ENCODE assay signal across 1 cellular context in genomic region chr6:27871919-27872633, GRCh38.
A peak's percentile ranks its signal among the peaks of the same experiment; 100 is the strongest.
TF ChIP-seq lines count a peak whose summit lies in the region.

No MANE protein-coding gene starts in this region.

TF ChIP-seq in GM12878, 131 proteins besides CTCF, POLR2A, EP300 and RAD21 (continued from another document and continues in another):
- TF ChIP-seq, protein P1, sequence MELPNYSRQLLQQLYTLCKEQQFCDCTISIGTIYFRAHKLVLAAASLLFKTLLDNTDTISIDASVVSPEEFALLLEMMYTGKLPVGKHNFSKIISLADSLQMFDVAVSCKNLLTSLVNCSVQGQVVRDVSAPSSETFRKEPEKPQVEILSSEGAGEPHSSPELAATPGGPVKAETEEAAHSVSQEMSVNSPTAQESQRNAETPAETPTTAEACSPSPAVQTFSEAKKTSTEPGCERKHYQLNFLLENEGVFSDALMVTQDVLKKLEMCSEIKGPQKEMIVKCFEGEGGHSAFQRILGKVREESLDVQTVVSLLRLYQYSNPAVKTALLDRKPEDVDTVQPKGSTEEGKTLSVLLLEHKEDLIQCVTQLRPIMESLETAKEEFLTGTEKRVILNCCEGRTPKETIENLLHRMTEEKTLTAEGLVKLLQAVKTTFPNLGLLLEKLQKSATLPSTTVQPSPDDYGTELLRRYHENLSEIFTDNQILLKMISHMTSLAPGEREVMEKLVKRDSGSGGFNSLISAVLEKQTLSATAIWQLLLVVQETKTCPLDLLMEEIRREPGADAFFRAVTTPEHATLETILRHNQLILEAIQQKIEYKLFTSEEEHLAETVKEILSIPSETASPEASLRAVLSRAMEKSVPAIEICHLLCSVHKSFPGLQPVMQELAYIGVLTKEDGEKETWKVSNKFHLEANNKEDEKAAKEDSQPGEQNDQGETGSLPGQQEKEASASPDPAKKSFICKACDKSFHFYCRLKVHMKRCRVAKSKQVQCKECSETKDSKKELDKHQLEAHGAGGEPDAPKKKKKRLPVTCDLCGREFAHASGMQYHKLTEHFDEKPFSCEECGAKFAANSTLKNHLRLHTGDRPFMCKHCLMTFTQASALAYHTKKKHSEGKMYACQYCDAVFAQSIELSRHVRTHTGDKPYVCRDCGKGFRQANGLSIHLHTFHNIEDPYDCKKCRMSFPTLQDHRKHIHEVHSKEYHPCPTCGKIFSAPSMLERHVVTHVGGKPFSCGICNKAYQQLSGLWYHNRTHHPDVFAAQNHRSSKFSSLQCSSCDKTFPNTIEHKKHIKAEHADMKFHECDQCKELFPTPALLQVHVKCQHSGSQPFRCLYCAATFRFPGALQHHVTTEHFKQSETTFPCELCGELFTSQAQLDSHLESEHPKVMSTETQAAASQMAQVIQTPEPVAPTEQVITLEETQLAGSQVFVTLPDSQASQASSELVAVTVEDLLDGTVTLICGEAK (IDR thresholded peaks at IDR 0.05; ENCODE audit: borderline replicate concordance) = peak; percentile 29; the same call in 1 of the 2 replicates
- TF ChIP-seq RCOR1 (conservative IDR thresholded peaks at IDR 0.05; ENCODE audit: low read depth, low read length) (no peak), KDM1A (IDR thresholded peaks at IDR 0.05; ENCODE audit: borderline replicate concordance) (no peak), ZNF622 (IDR thresholded peaks at IDR 0.05) (no peak), IRF4 (IDR thresholded peaks at IDR 0.05; ENCODE audit: low read depth, low read length) (no peak; the same call in 1 of the 2 replicates), CBX5 (IDR thresholded peaks at IDR 0.05; ENCODE audit: low read depth) (peak; percentile 74; the same call in 1 of the 2 replicates), NBN (IDR thresholded peaks at IDR 0.05) (peak; percentile 40; the same call in 1 of the 2 replicates), NR2C1 (IDR thresholded peaks at IDR 0.05) (no peak), IKZF2 (IDR thresholded peaks at IDR 0.05) (no peak; a peak in 1 of 4 replicates), SIN3A (IDR thresholded peaks at IDR 0.05; ENCODE audit: low read depth, low read length) (peak; percentile 45; the same call in 1 of the 2 replicates), ZZZ3 (IDR thresholded peaks at IDR 0.05; ENCODE audit: control insufficient read depth, insufficient read length, low read depth) (no peak), ATF3 (IDR thresholded peaks at IDR 0.05; ENCODE audit: borderline replicate concordance, extremely low read depth, low read depth, low read length) (no peak), FOS (IDR thresholded peaks at IDR 0.05; ENCODE audit: borderline replicate concordance, extremely low read depth, insufficient read length) (peak; percentile 72), SREBF2 (IDR thresholded peaks at IDR 0.05; ENCODE audit: low read length) (no peak), SMC3 (IDR thresholded peaks at IDR 0.05; ENCODE audit: borderline replicate concordance, low read length) (no peak), GATAD2B (conservative IDR thresholded peaks at IDR 0.05; ENCODE audit: low read depth) (0 out of 2 replicates have a peak, but pooled peaks have one; percentile 38), MTA2 (IDR thresholded peaks at IDR 0.05; ENCODE audit: low read depth) (no peak), MYC (IDR thresholded peaks at IDR 0.05; ENCODE audit: insufficient read depth, insufficient read length, insufficient replicate concordance, low read length, severe bottlenecking) (no peak), RFX5 (IDR thresholded peaks at IDR 0.05; ENCODE audit: low read depth, low read length) (peak; percentile 87), SMAD5 (IDR thresholded peaks at IDR 0.05; ENCODE audit: low read depth) (peak; percentile 97), RELA (IDR thresholded peaks at IDR 0.05; ENCODE audit: borderline replicate concordance, partially characterized antibody) (no peak), ZNF207 (IDR thresholded peaks at IDR 0.05; ENCODE audit: borderline replicate concordance) (no peak), BACH1 (IDR thresholded peaks at IDR 0.05; ENCODE audit: borderline replicate concordance) (peak; percentile 65; the same call in 1 of the 2 replicates), TARDBP (IDR thresholded peaks at IDR 0.05; ENCODE audit: borderline replicate concordance) (no peak), POLR2AphosphoS2 (IDR thresholded peaks at IDR 0.05; ENCODE audit: low read depth, low read length) (peak; percentile 55; the same call in 1 of the 2 replicates), CBX3 (IDR thresholded peaks at IDR 0.05; ENCODE audit: borderline replicate concordance, low read depth) (no peak), SRF (IDR thresholded peaks at IDR 0.05; ENCODE audit: low read depth in 2 of 2, low read length in 2 of 2) (peak in 1 of 2 experiments; percentile 47; a peak in 1 of 4 replicates), PML (IDR thresholded peaks at IDR 0.05; ENCODE audit: low read length) (peak; percentile 98), MEF2B (IDR thresholded peaks at IDR 0.05; ENCODE audit: partially characterized antibody, poor library complexity, severe bottlenecking) (no peak), DPF2 (IDR thresholded peaks at IDR 0.05) (no peak), SUPT20H (IDR thresholded peaks at IDR 0.05; ENCODE audit: borderline replicate concordance, control insufficient read depth, low read depth, low read length) (no peak), NFYA (IDR thresholded peaks at IDR 0.05; ENCODE audit: borderline replicate concordance, low read depth, low read length) (no peak), RUNX3 (IDR thresholded peaks at IDR 0.05; ENCODE audit: low read length) (0 out of 2 replicates have a peak, but pooled peaks have one; percentile 21), SPI1 (IDR thresholded peaks at IDR 0.05; ENCODE audit: borderline replicate concordance, insufficient read depth, low read depth, low read length) (no peak), HDAC2 (IDR thresholded peaks at IDR 0.05) (no peak), ELK1 (IDR thresholded peaks at IDR 0.05; ENCODE audit: low read depth, low read length) (peak; percentile 65; the same call in 1 of the 2 replicates), TCF7 (IDR thresholded peaks at IDR 0.05; ENCODE audit: borderline replicate concordance) (no peak; the same call in 1 of the 2 replicates), CHD1 (IDR thresholded peaks at IDR 0.05; ENCODE audit: low read depth, low read length) (no peak; the same call in 1 of the 2 replicates), ZNF217 (IDR thresholded peaks at IDR 0.05) (0 out of 2 replicates have a peak, but pooled peaks have one; percentile 31), ESRRA (IDR thresholded peaks at IDR 0.05; ENCODE audit: low read length) (no peak), RB1 (IDR thresholded peaks at IDR 0.05; ENCODE audit: borderline replicate concordance) (peak; percentile 40; the same call in 1 of the 2 replicates), ZNF24 (IDR thresholded peaks at IDR 0.05) (no peak), BHLHE40 (IDR thresholded peaks at IDR 0.05; ENCODE audit: borderline replicate concordance in 1 of 2, low read depth in 2 of 2, low read length in 1 of 2) (peak in 1 of 2 experiments; percentile 40; a peak in 1 of 4 replicates), WRNIP1 (IDR thresholded peaks at IDR 0.05; ENCODE audit: borderline replicate concordance, low read depth, low read length) (no peak), NFIC (IDR thresholded peaks at IDR 0.05; ENCODE audit: low read depth, low read length) (peak; percentile 77), HDGF (IDR thresholded peaks at IDR 0.05) (no peak), MLLT1 (IDR thresholded peaks at IDR 0.05) (peak; percentile 96), IKZF1 (conservative IDR thresholded peaks at IDR 0.05) (0 out of 2 replicates have a peak, but pooled peaks have one; percentile 22), NRF1 (conservative IDR thresholded peaks at IDR 0.05; ENCODE audit: low read depth, low read length) (no peak), SP1 (IDR thresholded peaks at IDR 0.05; ENCODE audit: low read depth, low read length) (peak; percentile 91), CREM (IDR thresholded peaks at IDR 0.05; ENCODE audit: low read depth) (peak; percentile 73), ETV6 (conservative IDR thresholded peaks at IDR 0.05 in 1 of 2, IDR thresholded peaks at IDR 0.05 in 1 of 2; ENCODE audit: borderline replicate concordance in 1 of 2, low read depth in 1 of 2) (peak in 1 of 2 experiments; percentile 33; a peak in 1 of 4 replicates)
- TF ChIP-seq, protein P2, sequence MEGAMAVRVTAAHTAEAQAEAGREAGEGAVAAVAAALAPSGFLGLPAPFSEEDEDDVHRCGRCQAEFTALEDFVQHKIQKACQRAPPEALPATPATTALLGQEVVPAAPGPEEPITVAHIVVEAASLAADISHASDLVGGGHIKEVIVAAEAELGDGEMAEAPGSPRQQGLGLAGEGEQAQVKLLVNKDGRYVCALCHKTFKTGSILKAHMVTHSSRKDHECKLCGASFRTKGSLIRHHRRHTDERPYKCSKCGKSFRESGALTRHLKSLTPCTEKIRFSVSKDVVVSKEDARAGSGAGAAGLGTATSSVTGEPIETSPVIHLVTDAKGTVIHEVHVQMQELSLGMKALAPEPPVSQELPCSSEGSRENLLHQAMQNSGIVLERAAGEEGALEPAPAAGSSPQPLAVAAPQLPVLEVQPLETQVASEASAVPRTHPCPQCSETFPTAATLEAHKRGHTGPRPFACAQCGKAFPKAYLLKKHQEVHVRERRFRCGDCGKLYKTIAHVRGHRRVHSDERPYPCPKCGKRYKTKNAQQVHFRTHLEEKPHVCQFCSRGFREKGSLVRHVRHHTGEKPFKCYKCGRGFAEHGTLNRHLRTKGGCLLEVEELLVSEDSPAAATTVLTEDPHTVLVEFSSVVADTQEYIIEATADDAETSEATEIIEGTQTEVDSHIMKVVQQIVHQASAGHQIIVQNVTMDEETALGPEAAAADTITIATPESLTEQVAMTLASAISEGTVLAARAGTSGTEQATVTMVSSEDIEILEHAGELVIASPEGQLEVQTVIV (IDR thresholded peaks at IDR 0.05; ENCODE audit: borderline replicate concordance, partially characterized antibody) = peak; percentile 40
- TF ChIP-seq, protein P3, sequence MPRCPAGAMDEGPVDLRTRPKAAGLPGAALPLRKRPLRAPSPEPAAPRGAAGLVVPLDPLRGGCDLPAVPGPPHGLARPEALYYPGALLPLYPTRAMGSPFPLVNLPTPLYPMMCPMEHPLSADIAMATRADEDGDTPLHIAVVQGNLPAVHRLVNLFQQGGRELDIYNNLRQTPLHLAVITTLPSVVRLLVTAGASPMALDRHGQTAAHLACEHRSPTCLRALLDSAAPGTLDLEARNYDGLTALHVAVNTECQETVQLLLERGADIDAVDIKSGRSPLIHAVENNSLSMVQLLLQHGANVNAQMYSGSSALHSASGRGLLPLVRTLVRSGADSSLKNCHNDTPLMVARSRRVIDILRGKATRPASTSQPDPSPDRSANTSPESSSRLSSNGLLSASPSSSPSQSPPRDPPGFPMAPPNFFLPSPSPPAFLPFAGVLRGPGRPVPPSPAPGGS (IDR thresholded peaks at IDR 0.05; ENCODE audit: borderline replicate concordance, insufficient read depth, low read depth, low read length, poor library complexity, severe bottlenecking) = no peak
- TF ChIP-seq, protein P4, sequence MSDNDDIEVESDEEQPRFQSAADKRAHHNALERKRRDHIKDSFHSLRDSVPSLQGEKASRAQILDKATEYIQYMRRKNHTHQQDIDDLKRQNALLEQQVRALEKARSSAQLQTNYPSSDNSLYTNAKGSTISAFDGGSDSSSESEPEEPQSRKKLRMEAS (IDR thresholded peaks at IDR 0.05; ENCODE audit: low read depth, low read length) = no peak
- TF ChIP-seq, protein P5, sequence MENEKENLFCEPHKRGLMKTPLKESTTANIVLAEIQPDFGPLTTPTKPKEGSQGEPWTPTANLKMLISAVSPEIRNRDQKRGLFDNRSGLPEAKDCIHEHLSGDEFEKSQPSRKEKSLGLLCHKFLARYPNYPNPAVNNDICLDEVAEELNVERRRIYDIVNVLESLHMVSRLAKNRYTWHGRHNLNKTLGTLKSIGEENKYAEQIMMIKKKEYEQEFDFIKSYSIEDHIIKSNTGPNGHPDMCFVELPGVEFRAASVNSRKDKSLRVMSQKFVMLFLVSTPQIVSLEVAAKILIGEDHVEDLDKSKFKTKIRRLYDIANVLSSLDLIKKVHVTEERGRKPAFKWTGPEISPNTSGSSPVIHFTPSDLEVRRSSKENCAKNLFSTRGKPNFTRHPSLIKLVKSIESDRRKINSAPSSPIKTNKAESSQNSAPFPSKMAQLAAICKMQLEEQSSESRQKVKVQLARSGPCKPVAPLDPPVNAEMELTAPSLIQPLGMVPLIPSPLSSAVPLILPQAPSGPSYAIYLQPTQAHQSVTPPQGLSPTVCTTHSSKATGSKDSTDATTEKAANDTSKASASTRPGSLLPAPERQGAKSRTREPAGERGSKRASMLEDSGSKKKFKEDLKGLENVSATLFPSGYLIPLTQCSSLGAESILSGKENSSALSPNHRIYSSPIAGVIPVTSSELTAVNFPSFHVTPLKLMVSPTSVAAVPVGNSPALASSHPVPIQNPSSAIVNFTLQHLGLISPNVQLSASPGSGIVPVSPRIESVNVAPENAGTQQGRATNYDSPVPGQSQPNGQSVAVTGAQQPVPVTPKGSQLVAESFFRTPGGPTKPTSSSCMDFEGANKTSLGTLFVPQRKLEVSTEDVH (IDR thresholded peaks at IDR 0.05; ENCODE audit: low read depth, partially characterized antibody) = no peak
- TF ChIP-seq, protein P6, sequence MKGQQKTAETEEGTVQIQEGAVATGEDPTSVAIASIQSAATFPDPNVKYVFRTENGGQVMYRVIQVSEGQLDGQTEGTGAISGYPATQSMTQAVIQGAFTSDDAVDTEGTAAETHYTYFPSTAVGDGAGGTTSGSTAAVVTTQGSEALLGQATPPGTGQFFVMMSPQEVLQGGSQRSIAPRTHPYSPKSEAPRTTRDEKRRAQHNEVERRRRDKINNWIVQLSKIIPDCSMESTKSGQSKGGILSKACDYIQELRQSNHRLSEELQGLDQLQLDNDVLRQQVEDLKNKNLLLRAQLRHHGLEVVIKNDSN (IDR thresholded peaks at IDR 0.05; ENCODE audit: borderline replicate concordance, extremely low read length, insufficient read depth, low read depth, low read length) = no peak
